15 cellular contexts compared by ENCODE assay signal in the genomic region with DNA sequence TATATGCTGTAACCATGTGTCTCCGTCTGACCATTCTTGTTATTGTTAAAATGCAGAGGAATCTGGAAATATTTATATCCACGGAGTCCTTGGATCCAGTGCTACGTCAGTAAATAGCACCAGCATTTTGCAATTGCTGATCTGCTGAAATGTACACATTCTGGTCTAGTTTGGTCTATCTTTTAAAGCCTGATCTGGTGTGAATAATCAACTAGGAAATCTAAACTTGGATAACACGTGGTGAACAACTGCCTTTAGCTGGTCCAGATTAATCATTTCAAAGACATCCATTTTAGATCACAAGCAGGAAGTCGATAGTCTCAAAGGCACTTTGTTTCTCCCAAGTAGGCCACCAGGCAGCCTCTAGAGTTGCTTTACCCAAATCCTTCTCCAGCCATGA. TPM values are rescaled to one million over a fixed set of nuclear protein-coding genes. Genes with fewer than 3 reads are reported as not detected.
"Had no signal": no experiment of that assay in that cellular context is flagged by ENCODE, and none has a peak within 500 bp of the region (broad histone marks: within the 10 kb centered on the region; RNA-seq: fewer than 3 reads in every experiment).

No MANE protein-coding gene starts in this region.

- ATAC-seq: activated T-cell treated with anti-CD3 and anti-CD28 coated beads, Interleukin-2, amount 50 U/mL, for 72 hours; natural killer cell treated with Interleukin-12 subunit alpha and Interleukin-12 subunit beta and Interleukin-15 and Interleukin-18, amount 100 ng/mL, for 72 hours; stimulated activated naive CD8-positive, alpha-beta T cell treated with anti-CD3 and anti-CD28 coated beads, Interleukin-15, amount 100 ng/mL, for 72 hours had no signal

- H3K4me3 ChIP-seq: cardiac muscle cell, coronary artery had no signal

- H3K27me3 ChIP-seq: cardiac muscle cell had no signal

- DNase-seq: activated CD4-positive, alpha-beta memory T cell treated with anti-CD3 and anti-CD28 coated beads, Interleukin-2, amount 10 ng/mL, durations not matched to agents 7 days and 5 days; activated CD8-positive, alpha-beta memory T cell treated with anti-CD3 and anti-CD28 coated beads, Interleukin-2, amount 50 U/mL, for 4 hours; activated T-cell treated with anti-CD3 and anti-CD28 coated beads, Interleukin-2, amount 50 U/mL, for 72 hours; effector CD8-positive, alpha-beta T cell; nucleus accumbens; stimulated activated CD4-positive, alpha-beta T cell treated with anti-CD3 and anti-CD28 coated beads, Interleukin-15, amount 100 ng/mL, for 24 hours; stimulated activated CD4-positive, alpha-beta T cell treated with anti-CD3 and anti-CD28 coated beads, Interleukin-4, amount 100 ng/mL, for 24 hours; stimulated activated naive CD8-positive, alpha-beta T cell treated with anti-CD3 and anti-CD28 coated beads, Interleukin-15, amount 100 ng/mL, for 72 hours; T-helper 1 cell had no signal

- FAIRE-seq: astrocyte had no signal

- H3K27ac ChIP-seq: cardiac muscle cell, coronary artery, VCaP had no signal

- H3K36me3 ChIP-seq: cardiac muscle cell had no signal

RNA-seq across cellular contexts. Expression of gene PDPN, which starts 32.6 kb away (rescaled TPM):
- total RNA-seq: activated CD4-positive, alpha-beta memory T cell treated with anti-CD3 and anti-CD28 coated beads, Interleukin-2, amount 10 ng/mL, durations not matched to agents 7 days and 5 days; activated T-cell treated with anti-CD3 and anti-CD28 coated beads, Interleukin-2, amount 50 U/mL, for 72 hours; mononuclear cell; natural killer cell treated with Interleukin-12 subunit alpha and Interleukin-12 subunit beta and Interleukin-15 and Interleukin-18, amount 100 ng/mL, for 72 hours had no signal
